In the genomic region with DNA sequence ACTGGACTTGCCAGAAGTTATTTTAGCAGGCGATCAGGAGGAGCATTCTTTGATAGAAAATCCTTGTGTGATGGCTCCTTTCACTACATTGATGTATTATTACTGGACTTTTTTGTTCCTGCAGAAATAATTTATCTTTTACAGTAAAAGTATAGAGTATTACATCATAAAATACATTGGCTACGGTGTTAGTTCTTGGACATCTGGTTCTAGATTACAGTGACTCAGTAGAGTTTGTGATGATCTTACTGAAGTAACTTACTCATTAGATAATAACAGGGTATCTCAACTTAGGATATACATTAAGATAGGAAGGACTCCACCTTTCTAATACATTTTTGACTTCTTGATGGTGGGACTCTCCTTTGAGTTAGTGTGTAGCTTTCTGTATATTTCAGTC, we compare ENCODE assay signal across 12 cellular contexts. TPM values are rescaled to one million over a fixed set of nuclear protein-coding genes. Genes with fewer than 3 reads are reported as not detected.
DNase-seq lines count a peak whose midpoint lies in the region; ATAC-seq and TF ChIP-seq lines count a peak whose summit lies in the region.
"Had no signal": no experiment of that assay in that cellular context is flagged by ENCODE, and none has a peak within 500 bp of the region (broad histone marks: within the 10 kb centered on the region; RNA-seq: fewer than 3 reads in every experiment).

No MANE protein-coding gene starts in this region.

- DNase-seq in left ventricle myocardium inferior: no peak
- DNase-seq in cardiac septum (ENCODE audit: low spot score): no peak
- no peak for DNase-seq in dorsolateral prefrontal cortex
- no peak for DNase-seq in vagina (ENCODE audit: extremely low spot score in 2 of 2)
- DNase-seq in NCI-H748 (lab: John Stamatoyannopoulos, UW; ENCODE audit: unreplicated experiment): no peak
- DNase-seq: activated effector memory CD4-positive, alpha-beta T cell treated with Interleukin-2 at 50 U/mL for 16 hours; effector CD8-positive, alpha-beta T cell; NCI-H524 had no signal

- ATAC-seq in HG02970 (IDR thresholded peaks at IDR 0.05; ENCODE audit: low FRiP score, unreplicated experiment) (no peak), GM18520 (IDR thresholded peaks at IDR 0.05; ENCODE audit: unreplicated experiment) (no peak)

- TF ChIP-seq POLR2A in vagina (IDR thresholded peaks at IDR 0.05): no peak

- TF ChIP-seq CTCF in left ventricle myocardium inferior (IDR thresholded peaks at IDR 0.05; ENCODE audit: borderline replicate concordance) (no peak), dorsolateral prefrontal cortex (IDR thresholded peaks at IDR 0.05 in 54 of 56, conservative IDR thresholded peaks at IDR 0.05 in 2 of 56; ENCODE audit: low read depth in 1 of 56, partially characterized antibody in 56 of 56) (no peak), vagina (IDR thresholded peaks at IDR 0.05) (no peak)

- H3K27me3 ChIP-seq in left ventricle myocardium inferior (ENCODE audit: low read depth) (no peaks in the 10 kb centered on the region), dorsolateral prefrontal cortex (no peaks in the 10 kb centered on the region), muscle layer of duodenum (ENCODE audit: low read depth, low read length) (no peaks in the 10 kb centered on the region), vagina (no peaks in the 10 kb centered on the region)
- H3K27me3 ChIP-seq: ovary had no signal

- peak overlapping the region; percentile 94 for H3K27ac ChIP-seq in left ventricle myocardium inferior (replicated peaks)
- H3K27ac ChIP-seq in dorsolateral prefrontal cortex: peak overlapping the region in 57 of 59 donors; percentile 77 to 98 (median 93)
- H3K27ac ChIP-seq in muscle layer of duodenum (ENCODE audit: low read length): peak overlapping the region; percentile 84
- H3K27ac ChIP-seq in vagina: peak overlapping the region; percentile 49

- intact Hi-C loops in left ventricle myocardium inferior (cut with micrococcal nuclease) (no loop called here), cardiac septum (cut with DNase I) (loop anchor here (1.0 to 5.0 kb wide), 3 partner anchors 41 to 57 kb away; no protein-coding TSS in a partner anchor), dorsolateral prefrontal cortex (cut with DNase I) (loop anchor here (2.0 to 5.0 kb wide), 2 partner anchors 59 to 60 kb away; a partner anchor contains a TSS), vagina (cut with DNase I) (no loop called here)

- H3K4me1 ChIP-seq in left ventricle myocardium inferior (peaks cover 56% of the 10 kb centered on the region), muscle layer of duodenum (ENCODE audit: control insufficient read depth in 1 of 2, insufficient read depth in 2 of 2, low read length in 2 of 2) (peaks cover 15 to 37% of the 10 kb centered on the region in 2 donors), vagina (peaks cover 25% of the 10 kb centered on the region)

- H3K9me3 ChIP-seq in left ventricle myocardium inferior (replicated peaks) (no peaks in the 10 kb centered on the region), muscle layer of duodenum (ENCODE audit: control insufficient read depth in 1 of 2, low read length in 2 of 2) (no peaks in the 10 kb centered on the region), vagina (no peaks in the 10 kb centered on the region)
- H3K9me3 ChIP-seq: ovary had no signal

- H3K36me3 ChIP-seq in left ventricle myocardium inferior (peaks cover 38% of the 10 kb centered on the region), muscle layer of duodenum (ENCODE audit: control insufficient read depth in 1 of 2, insufficient read depth in 2 of 2, low read length in 2 of 2) (peaks cover 8 to 37% of the 10 kb centered on the region in 2 donors), vagina (peaks cover 0 to 25% of the 10 kb centered on the region in 2 donors)
- H3K36me3 ChIP-seq: ovary had no signal

- H3K4me3 ChIP-seq in left ventricle myocardium inferior (peak overlapping the region; percentile 50), dorsolateral prefrontal cortex (peak overlapping the region in 15 of 59 donors; percentile 3 to 46 (median 27)), muscle layer of duodenum (ENCODE audit: low read depth in 1 of 2, low read length in 2 of 2) (peak overlapping the region in 1 of 2 donors; percentile 17), vagina (no peak overlapping the region)
- H3K4me3 ChIP-seq: ovary had no signal

RNA-seq across cellular contexts. Expression of a gene that starts 59.0 kb away (rescaled TPM):
- total RNA-seq in left ventricle myocardium inferior (29.2 TPM), cardiac septum (38.8 TPM), dorsolateral prefrontal cortex (10 to 100 TPM; 28.3 to 76.5 (median 48.5) TPM), vagina (28.5 TPM)

Comparison
In these comparisons a context has a peak if more than half of its experiments do, and no peak if none do; other contexts are left out.
1. intact Hi-C loops: an anchor here in cardiac septum (1.0 to 5.0 kb wide) and dorsolateral prefrontal cortex (2.0 to 5.0 kb wide); none called in left ventricle myocardium inferior and vagina.